8 cellular contexts compared by ENCODE assay signal in genomic region chr10:22250897-22251605, GRCh38. TPM values are rescaled to one million over a fixed set of nuclear protein-coding genes. Genes with fewer than 3 reads are reported as not detected.
DNase-seq lines count a peak whose midpoint lies in the region; ATAC-seq, FAIRE-seq and TF ChIP-seq lines count a peak whose summit lies in the region.

No MANE protein-coding gene starts in this region.

- no peak for TF ChIP-seq RAD21 in IMR-90 (IDR thresholded peaks at IDR 0.05; ENCODE audit: low read length)

- H4K91ac ChIP-seq in IMR-90 (ENCODE audit: insufficient read depth, low read depth, low read length): no peak overlapping the region

- no peak overlapping the region for H2AK9ac ChIP-seq in IMR-90 (replicated peaks; ENCODE audit: low read depth, low read length, poor library complexity)

- H2AFZ ChIP-seq in IMR-90 (replicated peaks; ENCODE audit: low read length, poor library complexity): no peak overlapping the region

- H3K56ac ChIP-seq in IMR-90 (ENCODE audit: extremely low read depth, insufficient read depth, low read length): no peak overlapping the region

- H3K4me1 ChIP-seq in BE2C (no peaks in the 10 kb centered on the region), IMR-90 (ENCODE audit: control insufficient read depth, insufficient read depth, low read length) (no peaks in the 10 kb centered on the region), kidney (ENCODE audit: control insufficient read depth in 1 of 2, insufficient read depth in 1 of 2, low read depth in 1 of 2, low read length in 2 of 2) (no peaks in the 10 kb centered on the region)

- H2BK20ac ChIP-seq in IMR-90 (ENCODE audit: low read depth, low read length): no peak overlapping the region

- no peak for FAIRE-seq in kidney (lab: Jason Lieb, UNC)

- in situ Hi-C loops in IMR-90 (cut with MboI; ENCODE audit: low sequenced_read_pairs): no loop called here

- no peak for DNase-seq in BE2C
- no peak for DNase-seq in IMR-90
- peak; percentile 33 for DNase-seq in amniotic epithelial cell (ENCODE audit: low read depth)
- no peak for DNase-seq in kidney
- DNase-seq in posterior vena cava (ENCODE audit: low spot score): no peak
- no peak for DNase-seq in islet precursor cell

- H3K9me3 ChIP-seq in BE2C: no peaks in the 10 kb centered on the region
- no peaks in the 10 kb centered on the region for H3K9me3 ChIP-seq in IMR-90 (ENCODE audit: control insufficient read depth, insufficient read depth, low read length)
- no peaks in the 10 kb centered on the region for H3K9me3 ChIP-seq in kidney (ENCODE audit: control insufficient read depth in 1 of 2, low read length in 2 of 2)

- H3K4me3 ChIP-seq in BE2C (ENCODE audit: low read depth, low read length) (peak overlapping the region; percentile 82), IMR-90 (ENCODE audit: insufficient read depth, low read depth, low read length) (peak overlapping the region; percentile 49; the same call in 1 of the 2 replicates), kidney (ENCODE audit: low read length in 2 of 2) (peak overlapping the region; percentile 85 to 91)

- H4K5ac ChIP-seq in IMR-90 (ENCODE audit: low read depth, low read length): no peak overlapping the region

- no TSS peak for BruUV-seq in IMR-90 (replicated peaks; lab: Mats Ljungman, UMichigan)

- no peak overlapping the region for H3K27ac ChIP-seq in IMR-90 (ENCODE audit: insufficient read depth, low read length)
- H3K27ac ChIP-seq in kidney (ENCODE audit: low read depth in 2 of 2, low read length in 2 of 2): peak overlapping the region in 1 of 2 donors; percentile 97
- H3K27ac ChIP-seq in temporal lobe (ENCODE audit: low read depth, low read length): peak overlapping the region; percentile 96

- no peak for ATAC-seq in IMR-90 (ENCODE audit: low read depth)
- ATAC-seq in GM21619 (IDR thresholded peaks at IDR 0.05; ENCODE audit: unreplicated experiment): no peak

- H4K8ac ChIP-seq in IMR-90 (ENCODE audit: low read depth in 2 of 2, low read length in 2 of 2): no peak overlapping the region

- TF ChIP-seq CTCF in BE2C (IDR thresholded peaks at IDR 0.05; ENCODE audit: low read depth, low read length): no peak
- no peak for TF ChIP-seq CTCF in IMR-90 (conservative IDR thresholded peaks at IDR 0.05; ENCODE audit: low read depth, low read length)
- no peak for TF ChIP-seq CTCF in kidney (IDR thresholded peaks at IDR 0.05; ENCODE audit: borderline replicate concordance, extremely low read depth, insufficient read depth)

- no peak overlapping the region for H3K18ac ChIP-seq in IMR-90 (ENCODE audit: low read depth, low read length)

- H3K36me3 ChIP-seq in BE2C: no peaks in the 10 kb centered on the region
- H3K36me3 ChIP-seq in IMR-90 (ENCODE audit: control insufficient read depth, insufficient read depth, low read length): no peaks in the 10 kb centered on the region
- H3K36me3 ChIP-seq in kidney (ENCODE audit: control insufficient read depth in 1 of 2, insufficient read depth in 2 of 2, low read length in 2 of 2): no peaks in the 10 kb centered on the region

- H3K23ac ChIP-seq in IMR-90 (ENCODE audit: low read depth, low read length): peak overlapping the region; percentile 51; the same call in 1 of the 2 replicates

- H3K4me2 ChIP-seq in IMR-90 (ENCODE audit: low read depth, low read length): peak overlapping the region; percentile 60; the same call in 1 of the 2 replicates

- whole genome bisulfite sequencing in IMR-90 (ENCODE audit: extremely low coverage in 2 of 2, insufficient read length in 1 of 2), 2 experiments: 19% methylated on average over 3 of the region's 12 CpGs; no CpG with 5 or more reads in 1 of the 2 experiments

- H3K27me3 ChIP-seq in BE2C: no peaks in the 10 kb centered on the region
- H3K27me3 ChIP-seq in IMR-90 (ENCODE audit: control insufficient read depth, insufficient read depth, low read length): peaks cover 8% of the 10 kb centered on the region; the same call in 1 of the 2 replicates

- dilution Hi-C loops in IMR-90 (cut with HindIII; ENCODE audit: low sequenced_read_pairs, unreplicated experiment): no loop called here

- H3K79me1 ChIP-seq in IMR-90 (ENCODE audit: low read depth in 1 of 2, low read length in 2 of 2): no peaks in the 10 kb centered on the region

- TF ChIP-seq POLR2A in IMR-90 (IDR thresholded peaks at IDR 0.05; ENCODE audit: low read depth, low read length): no peak

- CTCF ChIA-PET in IMR-90 (lab: Yijun Ruan, JAX): no interaction called here

- no peak overlapping the region for H3K4ac ChIP-seq in IMR-90 (ENCODE audit: low read depth, low read length)

- no peak overlapping the region for H3K14ac ChIP-seq in IMR-90 (replicated peaks; ENCODE audit: low read depth, low read length)

- H2BK15ac ChIP-seq in IMR-90 (ENCODE audit: low read depth, low read length): no peak overlapping the region

- no peaks in the 10 kb centered on the region for H3K9me1 ChIP-seq in IMR-90 (ENCODE audit: insufficient read depth, low read length)

- H4K20me1 ChIP-seq in IMR-90 (ENCODE audit: insufficient read depth, low read length): no peaks in the 10 kb centered on the region

- no peak overlapping the region for H2AK5ac ChIP-seq in IMR-90 (ENCODE audit: low read depth, low read length)

- intact Hi-C loops in IMR-90 (cut with micrococcal nuclease): loop anchor here (2.0 kb wide), 1 partner anchor 22 kb away; no protein-coding TSS in a partner anchor
- intact Hi-C loops in kidney (cut with DNase I): no loop called here
- intact Hi-C loops in posterior vena cava (cut with DNase I): loop anchor here in 1 of 2 donors (5.0 to 10.0 kb wide), 2 partner anchors 66 to 184 kb away; partner anchors contain the start of gene COMMD3

- no peak overlapping the region for H2BK5ac ChIP-seq in IMR-90 (ENCODE audit: low read depth, low read length, poor library complexity, severe bottlenecking)

- H3K9ac ChIP-seq in IMR-90 (ENCODE audit: low read depth, low read length) (no peak overlapping the region), kidney (ENCODE audit: low read length in 2 of 2) (peak overlapping the region; percentile 39 to 96)

- POLR2A ChIA-PET in IMR-90 (lab: Charles Lee; ENCODE audit: unreplicated experiment): no interaction called here

- H2BK120ac ChIP-seq in IMR-90 (ENCODE audit: low read depth, low read length): no peak overlapping the region

TF ChIP-seq in IMR-90, 13 proteins besides CTCF, POLR2A, EP300 and RAD21:
- no peak for TF ChIP-seq MAFK (IDR thresholded peaks at IDR 0.05; ENCODE audit: low read depth, low read length)
- TF ChIP-seq FOS (IDR thresholded peaks at IDR 0.05; ENCODE audit: low read depth, low read length): no peak
- TF ChIP-seq RFX5 (IDR thresholded peaks at IDR 0.05; ENCODE audit: low read depth, low read length): no peak
- no peak for TF ChIP-seq MXI1 (IDR thresholded peaks at IDR 0.05; ENCODE audit: borderline replicate concordance, low read depth, low read length)
- no peak for TF ChIP-seq SMC3 (IDR thresholded peaks at IDR 0.05; ENCODE audit: low read depth, low read length)
- no peak for TF ChIP-seq RCOR1 (IDR thresholded peaks at IDR 0.05; ENCODE audit: insufficient replicate concordance, low read length)
- no peak for TF ChIP-seq USF2 (IDR thresholded peaks at IDR 0.05; ENCODE audit: low read depth, low read length)
- TF ChIP-seq MAZ (IDR thresholded peaks at IDR 0.05; ENCODE audit: borderline replicate concordance, low read depth, low read length): no peak
- TF ChIP-seq NFE2L2 (IDR thresholded peaks at IDR 0.05; ENCODE audit: low read depth, low read length): no peak
- no peak for TF ChIP-seq CEBPB (IDR thresholded peaks at IDR 0.05; ENCODE audit: low read depth, low read length)
- TF ChIP-seq ELK1 (IDR thresholded peaks at IDR 0.05; ENCODE audit: borderline replicate concordance, low read depth, low read length): no peak
- no peak for TF ChIP-seq CHD1 (IDR thresholded peaks at IDR 0.05; ENCODE audit: low read depth, low read length)
- no peak for TF ChIP-seq BHLHE40 (IDR thresholded peaks at IDR 0.05; ENCODE audit: low read depth, low read length)
TF ChIP-seq in IMR-90: peak in this region for 0.

RNA-seq across cellular contexts. Expression of gene EBLN1, which starts 33.2 kb away (rescaled TPM):
- not detected for polyA plus RNA-seq in BE2C (2012; ENCODE audit: insufficient read depth, insufficient read length, low read depth)
- total RNA-seq in IMR-90 (2012; rRNA removed) (not detected in 2 replicates), kidney (not detected), temporal lobe (not detected), posterior vena cava (not detected)
- polyA plus RNA-seq in IMR-90 (2012; rRNA removed) (not detected in 2 replicates), kidney (ENCODE audit: insufficient read depth, low read depth, low replicate concordance) (not detected)
- not detected in 2 replicates for polyA plus RNA-seq in IMR-90 (2012; cell fraction: cytosol; rRNA removed)
- polyA plus RNA-seq in IMR-90 (2012; cell fraction: nucleus; rRNA removed; ENCODE audit: low replicate concordance): not detected in 2 replicates
